10 cellular contexts compared by ENCODE assay signal in genomic region chr5:176591667-176592066, GRCh38. TPM values are rescaled to one million over a fixed set of nuclear protein-coding genes. Genes with fewer than 3 reads are reported as not detected.
A peak's percentile ranks its signal among the peaks of the same experiment; 100 is the strongest.
DNase-seq lines count a peak whose midpoint lies in the region; ATAC-seq, FAIRE-seq and TF ChIP-seq lines count a peak whose summit lies in the region.
"Not testable (repeated sequence)": the region's sequence is repeated elsewhere in the genome, so short reads cannot be mapped to it uniquely, and the experiment has no call there.
"Had no signal": no experiment of that assay in that cellular context is flagged by ENCODE, and none has a peak within 500 bp of the region (broad histone marks: within the 10 kb centered on the region; RNA-seq: fewer than 3 reads in every experiment).

No MANE protein-coding gene starts in this region.

- CTCF ChIA-PET in WTC11 (lab: Charles Lee), result not testable (repeated sequence)

- not testable (repeated sequence) for H3K18ac ChIP-seq in trophoblast cell (ENCODE audit: low read length)

- not testable (repeated sequence) for H3K14ac ChIP-seq in trophoblast cell (ENCODE audit: low read length)

- H3K4me1 Mint-ChIP-seq in WTC11, result not testable (repeated sequence)

- H3K4me1 ChIP-seq in trophoblast cell (ENCODE audit: control insufficient read depth in 1 of 2, insufficient read depth in 2 of 2, low read length in 2 of 2), result not testable (repeated sequence)

- H2AFZ ChIP-seq in trophoblast cell (ENCODE audit: insufficient read depth, low read length, poor library complexity), result not testable (repeated sequence)

- H3K4me2 ChIP-seq in trophoblast cell (ENCODE audit: low read length), result not testable (repeated sequence)

- not testable (repeated sequence) for DNase-seq in GM18507 (ENCODE audit: extremely low spot score, insufficient read length, low read depth); WTC11 (ENCODE audit: low spot score); trophoblast cell

- ATAC-seq in WTC11, result not testable (repeated sequence)

- H3K9me3 ChIP-seq in trophoblast cell (ENCODE audit: insufficient read depth, low read depth, low read length), result peaks cover 25% of the 10 kb centered on the region

- TF ChIP-seq CTCF in WTC11 (IDR thresholded peaks at IDR 0.05), result not testable (repeated sequence)

- peak overlapping the region; percentile 54 for H3K4me3 ChIP-seq in trophoblast cell (ENCODE audit: low read depth, low read length)

- POLR2A ChIA-PET in WTC11 (lab: Charles Lee), result not testable (repeated sequence)

- H2BK5ac ChIP-seq in trophoblast cell (ENCODE audit: low read depth, low read length, poor library complexity), result not testable (repeated sequence)

- WGBS in trophoblast cell (ENCODE audit: extremely low coverage, insufficient coverage, insufficient read length), result no CpG with 5 or more reads among the region's 2 CpGs

- not testable (repeated sequence) for H3K23ac ChIP-seq in trophoblast cell (ENCODE audit: low read length)

- not testable (repeated sequence) for H4K8ac ChIP-seq in trophoblast cell (ENCODE audit: low read depth, low read length)

- H3K36me3 Mint-ChIP-seq in WTC11, result not testable (repeated sequence)

- not testable (repeated sequence) for H3K79me2 ChIP-seq in trophoblast cell (ENCODE audit: control insufficient read depth, insufficient read depth, low read length, poor library complexity)

- not testable (repeated sequence) for H2BK120ac ChIP-seq in trophoblast cell (ENCODE audit: insufficient read depth, low read length, poor library complexity)

- peak; percentile 59 for FAIRE-seq in GM18507 (lab: Jason Lieb, UNC)
- FAIRE-seq in endometrium (lab: Jason Lieb, UNC), result peak; percentile 100

- H3K27ac ChIP-seq in trophoblast cell (ENCODE audit: low read depth, low read length), result not testable (repeated sequence)

- not testable (repeated sequence) for H3K4me3 Mint-ChIP-seq in WTC11

- not testable (repeated sequence) for H4K12ac ChIP-seq in trophoblast cell (ENCODE audit: low read depth, low read length)

- not testable (repeated sequence) for H3K27me3 ChIP-seq in trophoblast cell (ENCODE audit: insufficient read depth, low read length)

- H3K9ac ChIP-seq in trophoblast cell (ENCODE audit: low read length), result not testable (repeated sequence)

- H3K27me3 Mint-ChIP-seq in WTC11 (ENCODE audit: low read depth), result peaks cover 39% of the 10 kb centered on the region

- not testable (repeated sequence) for H3K27ac Mint-ChIP-seq in WTC11

- not testable (repeated sequence) for H3K36me3 ChIP-seq in trophoblast cell (ENCODE audit: control insufficient read depth in 1 of 2, insufficient read depth in 2 of 2, low read length in 2 of 2)

- not testable (repeated sequence) for H3K9me3 Mint-ChIP-seq in WTC11

- H4K91ac ChIP-seq in trophoblast cell (ENCODE audit: low read depth, low read length), result not testable (repeated sequence)

- not testable (repeated sequence) for H3K79me1 ChIP-seq in trophoblast cell (ENCODE audit: low read length)

- not testable (repeated sequence) for H2AK5ac ChIP-seq in trophoblast cell (ENCODE audit: low read length)

- not testable (repeated sequence) for H2BK12ac ChIP-seq in trophoblast cell (ENCODE audit: low read length)

- H3K4ac ChIP-seq in trophoblast cell (ENCODE audit: low read depth, low read length), result not testable (repeated sequence)

TF ChIP-seq in WTC11, 78 proteins besides CTCF, POLR2A, EP300 and RAD21:
- TF ChIP-seq PRRX2 (CRISPR knock-in tag; IDR thresholded peaks at IDR 0.05) (peak; percentile 59; the same call in 1 of the 2 replicates), CBFB (CRISPR knock-in tag; IDR thresholded peaks at IDR 0.05; ENCODE audit: low read depth) (peak; percentile 82; the same call in 1 of the 2 replicates), ZNF138 (CRISPR knock-in tag; conservative IDR thresholded peaks at IDR 0.05) (0 out of 2 replicates have a peak, but pooled peaks have one; percentile 81), TP53 (CRISPR knock-in tag; IDR thresholded peaks at IDR 0.05) (0 out of 2 replicates have a peak, but pooled peaks have one; percentile 63), USF2 (CRISPR knock-in tag; IDR thresholded peaks at IDR 0.05) (0 out of 2 replicates have a peak, but pooled peaks have one; percentile 22), ZBTB21 (CRISPR knock-in tag; IDR thresholded peaks at IDR 0.05; ENCODE audit: borderline replicate concordance) (peak; percentile 79; the same call in 1 of the 2 replicates)
TF ChIP-seq in WTC11: peak in this region for 6; not testable (repeated sequence) for 72.

RNA-seq across cellular contexts. Expression of gene GPRIN1, which starts 18.3 kb away (rescaled TPM):
- total RNA-seq in WTC11 (2021), result 5.4 to 8.5 TPM (median 5.8 TPM) in 3 replicates
- 1.4 and 1.5 TPM in 2 replicates for polyA plus RNA-seq in trophoblast cell (2013)

RNA-seq across cellular contexts. Expression of gene SNCB, which starts 38.7 kb away (rescaled TPM):
- 6.8 to 13.4 TPM (median 9.6 TPM) in 3 replicates for total RNA-seq in WTC11 (2021)
- 0.11 TPM in 1 of 2 replicates, not detected in the other for polyA plus RNA-seq in trophoblast cell (2013)
- total RNA-seq: A172; CD8-positive, alpha-beta T cell; M059J; PC-9 had no signal
- polyA plus RNA-seq: IgD-negative memory B cell had no signal

RNA-seq across cellular contexts. Expression of gene EIF4E1B, which starts 38.8 kb away (rescaled TPM):
- total RNA-seq in WTC11 (2021), result 0.74 to 1.3 TPM (median 1.1 TPM) in 3 replicates
- 0.55 and 0.62 TPM in 2 replicates for polyA plus RNA-seq in trophoblast cell (2013)
- total RNA-seq: A172; CD8-positive, alpha-beta T cell; M059J; PC-9 had no signal
- polyA plus RNA-seq: AG04450, IgD-negative memory B cell had no signal

RNA-seq across cellular contexts. Expression of gene CDHR2, which starts 42.5 kb away (rescaled TPM):
- total RNA-seq in WTC11 (2021), result 0.44 to 1.1 TPM (median 0.63 TPM) in 3 replicates
- polyA plus RNA-seq in trophoblast cell (2013), result 0.01 and 0.04 TPM in 2 replicates
- total RNA-seq: A172, M059J, PC-9 had no signal
- polyA plus RNA-seq: AG04450, IgD-negative memory B cell had no signal

RNA-seq across cellular contexts. Expression of gene RNF44, which starts 54.5 kb away (rescaled TPM):
- total RNA-seq in WTC11 (2021), result 204 to 233 TPM (median 216 TPM) in 3 replicates
- polyA plus RNA-seq in trophoblast cell (2013), result 49.2 and 50.6 TPM in 2 replicates
